32 cellular contexts compared by ENCODE assay signal in genomic region chr2:210707900-210708299, GRCh38.
"Had no signal": no experiment of that assay in that cellular context is flagged by ENCODE, and none has a peak within 500 bp of the region (broad histone marks: within the 10 kb centered on the region; RNA-seq: fewer than 3 reads in every experiment).

No MANE protein-coding gene starts in this region.

- H3K36me3 ChIP-seq: MG63 had no signal

- H3K4me2 ChIP-seq: KMS-11 had no signal

- H3K4me3 ChIP-seq: MG63 had no signal

- H3K9ac ChIP-seq: KMS-11 had no signal

- H3K9me3 ChIP-seq: MG63 had no signal

- H3K27ac ChIP-seq: KMS-11 had no signal

- DNase-seq: Karpas-422, Kasumi-1, MG63, MM.1S, MV-4-11, NCI-H1048, NCI-H1092, NCI-H1092 treated with DMSO at 0.1 percent for 48 hours, NCI-H1105, NCI-H1105 treated with DMSO at 0.1 percent for 48 hours, NCI-H1417 treated with DMSO at 0.1 percent for 48 hours, NCI-H1436, NCI-H1436 treated with DMSO at 0.1 percent for 48 hours, NCI-H146, NCI-H1694, NCI-H1694 treated with DMSO at 0.1 percent for 48 hours, NCI-H187, NCI-H187 treated with DMSO at 0.1 percent for 48 hours, NCI-H1930, NCI-H2029, NCI-H2029 treated with DMSO at 0.1 percent for 48 hours, NCI-H2081, NCI-H2081 treated with DMSO at 0.1 percent for 48 hours, NCI-H2107, NCI-H2171, NCI-H2227 treated with DMSO at 0.1 percent for 48 hours, NCI-H226, NCI-H345, NCI-H446, NCI-H446 treated with DMSO at 0.1 percent for 48 hours, NCI-H510A had no signal

- H3K27me3 ChIP-seq: MG63 had no signal
